In the genomic region with DNA sequence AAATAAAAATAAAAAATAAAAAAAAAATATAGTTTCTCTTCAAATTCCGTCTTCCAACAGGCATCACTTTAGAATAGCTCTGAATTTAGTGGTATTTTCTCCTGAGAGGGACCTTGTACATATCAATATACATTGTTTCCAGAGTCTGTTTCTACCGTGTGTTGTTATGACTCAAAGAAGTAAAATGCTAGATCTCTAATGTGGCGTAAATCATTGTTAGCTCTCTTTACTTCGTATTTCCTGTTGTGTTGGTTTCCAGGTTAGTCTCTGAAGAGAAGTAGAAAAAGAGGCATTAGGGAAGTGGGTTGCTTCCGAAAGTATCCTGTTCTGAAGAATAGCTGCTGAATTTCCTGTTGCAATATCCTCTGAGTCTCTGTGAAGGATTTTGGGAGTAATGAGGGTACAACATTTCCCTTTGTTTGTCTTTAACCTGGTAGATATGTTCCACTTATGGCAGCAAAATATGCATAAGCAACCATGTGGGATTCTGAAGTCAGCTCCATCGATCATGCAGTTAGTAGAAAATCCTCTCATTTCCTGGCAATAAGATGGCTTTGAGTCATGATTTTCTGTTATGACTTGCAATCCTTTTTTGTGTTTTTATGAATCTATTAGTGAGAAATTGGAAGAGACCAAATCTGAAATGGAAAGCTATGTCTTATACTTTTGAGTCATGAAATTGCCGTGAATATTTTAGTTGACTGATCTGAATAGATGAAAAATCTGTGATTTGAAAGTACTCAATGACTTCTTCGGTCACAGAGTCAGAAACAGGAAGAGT, we compare ENCODE assay signal across 13 cellular contexts. TPM values are rescaled to one million over a fixed set of nuclear protein-coding genes. Genes with fewer than 3 reads are reported as not detected.
DNase-seq lines count a peak whose midpoint lies in the region; ATAC-seq, FAIRE-seq and TF ChIP-seq lines count a peak whose summit lies in the region.
"Had no signal": no experiment of that assay in that cellular context is flagged by ENCODE, and none has a peak within 500 bp of the region (broad histone marks: within the 10 kb centered on the region; RNA-seq: fewer than 3 reads in every experiment).

No MANE protein-coding gene starts in this region.

- peak; percentile 73 for ATAC-seq in GM18502 (IDR thresholded peaks at IDR 0.05; ENCODE audit: poor library complexity, unreplicated experiment)
- ATAC-seq in GM21515 (IDR thresholded peaks at IDR 0.05; ENCODE audit: unreplicated experiment): peak; percentile 56
- ATAC-seq in HG03175 (IDR thresholded peaks at IDR 0.05; ENCODE audit: unreplicated experiment): peak; percentile 95
- no peak for ATAC-seq in upper lobe of right lung
- ATAC-seq in GM21576 (IDR thresholded peaks at IDR 0.05; ENCODE audit: unreplicated experiment): no peak

- no peak for FAIRE-seq in bronchial epithelial cell (lab: Jason Lieb, UNC)
- FAIRE-seq: islet of Langerhans had no signal

- no peaks in the 10 kb centered on the region for H3K9me3 ChIP-seq in upper lobe of right lung
- H3K9me3 ChIP-seq: thoracic aorta had no signal

- no peak overlapping the region for H3K27ac ChIP-seq in upper lobe of right lung
- H3K27ac ChIP-seq: thoracic aorta had no signal

- H3K4me1 ChIP-seq in upper lobe of right lung: no peaks in the 10 kb centered on the region

- H3K27me3 ChIP-seq in bronchial epithelial cell (ENCODE audit: control insufficient read depth, insufficient read depth, low read length) (no peaks in the 10 kb centered on the region), upper lobe of right lung (no peaks in the 10 kb centered on the region), H7 (ENCODE audit: control insufficient read depth, insufficient read depth, low read length) (no peaks in the 10 kb centered on the region)

- H3K36me3 ChIP-seq in bronchial epithelial cell (ENCODE audit: control insufficient read depth, insufficient read depth, low read length) (no peaks in the 10 kb centered on the region), upper lobe of right lung (no peaks in the 10 kb centered on the region), H7 (replicated peaks; ENCODE audit: control insufficient read depth, insufficient read depth, low read length) (no peaks in the 10 kb centered on the region)
- H3K36me3 ChIP-seq: thoracic aorta had no signal

- H3K4me3 ChIP-seq in bronchial epithelial cell (ENCODE audit: low read depth, low read length): no peak overlapping the region
- no peak overlapping the region for H3K4me3 ChIP-seq in upper lobe of right lung
- no peak overlapping the region for H3K4me3 ChIP-seq in H7 (ENCODE audit: insufficient read depth, low read depth, low read length)
- H3K4me3 ChIP-seq: thoracic aorta had no signal

- no peak for TF ChIP-seq CTCF in bronchial epithelial cell (IDR thresholded peaks at IDR 0.05; ENCODE audit: insufficient read depth, low read length, severe bottlenecking)
- TF ChIP-seq CTCF in upper lobe of right lung (IDR thresholded peaks at IDR 0.05): no peak

- intact Hi-C loops in upper lobe of right lung (cut with DNase I): no loop called here

- peak; percentile 15 for DNase-seq in bronchial epithelial cell (ENCODE audit: low read depth)
- DNase-seq in upper lobe of right lung: no peak
- no peak for DNase-seq in 8988T
- no peak for DNase-seq in H7
- DNase-seq: CD4-positive, CD25-positive, alpha-beta regulatory T cell; NCI-H1048 had no signal

RNA-seq across cellular contexts. Expression of a gene that starts 42.0 kb away (rescaled TPM):
- not detected in 2 replicates for total RNA-seq in bronchial epithelial cell
- not detected for total RNA-seq in upper lobe of right lung
- not detected in 2 replicates for total RNA-seq in H7 (2014; rRNA removed; shearing (Covaris generic))
- total RNA-seq: CD4-positive, CD25-positive, alpha-beta regulatory T cell; neural crest cell; thoracic aorta had no signal

Comparison
In these comparisons a context has a peak if more than half of its experiments do, and no peak if none do; other contexts are left out.
1. ATAC-seq: peak in GM18502 (single experiment), GM21515 (single experiment) and HG03175 (single experiment); none in upper lobe of right lung (single experiment) and GM21576 (single experiment).